In the genomic region with DNA sequence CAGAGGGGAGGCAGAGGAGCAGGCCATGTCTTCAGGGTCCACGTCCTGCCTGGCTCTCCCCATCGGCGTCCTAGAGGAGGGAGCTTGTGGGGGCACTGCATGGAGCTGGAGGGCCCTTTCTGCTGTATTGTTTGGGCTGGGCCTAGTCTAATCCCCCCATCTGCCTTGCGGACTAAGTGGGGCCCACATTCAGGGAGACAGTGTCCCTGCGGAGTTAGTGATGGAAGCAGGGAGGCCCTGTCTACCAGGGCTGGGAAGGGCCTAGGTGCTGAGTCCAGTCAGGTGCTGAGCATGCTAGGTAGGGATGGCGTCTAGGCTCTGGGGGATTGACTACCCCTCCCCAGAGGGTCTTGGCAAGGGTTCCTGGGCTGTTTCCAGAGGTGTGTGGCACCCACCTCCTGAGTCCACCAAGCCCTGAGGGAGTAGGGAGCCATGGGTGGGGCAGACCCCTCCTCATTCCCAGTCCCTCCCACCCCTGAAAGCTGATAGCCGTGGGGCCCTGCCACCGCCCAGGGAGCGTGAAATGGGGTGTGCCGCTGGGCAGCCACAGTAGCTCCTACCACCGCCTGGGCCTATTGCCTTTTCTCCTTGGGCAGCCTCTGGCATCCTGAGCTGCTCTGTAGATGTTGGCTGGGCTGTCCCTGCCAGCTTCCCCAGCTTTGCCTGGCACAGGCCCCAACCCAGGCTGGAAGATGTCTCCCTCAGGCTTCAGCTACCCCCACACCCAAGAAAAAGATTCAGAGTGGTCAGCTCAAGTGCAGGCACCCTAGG, we compare ENCODE assay signal across 9 cellular contexts. TPM values are rescaled to one million over a fixed set of nuclear protein-coding genes. Genes with fewer than 3 reads are reported as not detected.
DNase-seq lines count a peak whose midpoint lies in the region; ATAC-seq and TF ChIP-seq lines count a peak whose summit lies in the region.
"Had no signal": no experiment of that assay in that cellular context is flagged by ENCODE, and none has a peak within 500 bp of the region (broad histone marks: within the 10 kb centered on the region; RNA-seq: fewer than 3 reads in every experiment).

No MANE protein-coding gene starts in this region.

- DNase-seq in CD14-positive monocyte (ENCODE audit: low spot score) (peak; percentile 33), NCI-H524 treated with DMSO at 0.1 percent for 48 hours (lab: John Stamatoyannopoulos, UW) (no peak), NCI-H1694 (lab: John Stamatoyannopoulos, UW) (no peak)
- DNase-seq in effector memory CD8-positive, alpha-beta T cell, result no peak

- H3K9ac ChIP-seq in OCI-LY1 (ENCODE audit: low read length), result peak overlapping the region; percentile 77; the same call in 1 of the 2 replicates
- H3K9ac ChIP-seq in parathyroid adenoma, result no peak overlapping the region

- no peaks in the 10 kb centered on the region for H3F3A ChIP-seq in OCI-LY1 (ENCODE audit: insufficient read depth, low read length)

- H3K4me1 Mint-ChIP-seq in CD14-positive monocyte, result peaks cover 70% of the 10 kb centered on the region
- peaks cover 38 to 46% of the 10 kb centered on the region in 2 donors for H3K4me1 Mint-ChIP-seq in effector memory CD8-positive, alpha-beta T cell (ENCODE audit: low read depth in 2 of 2)

- H3K27ac Mint-ChIP-seq in CD14-positive monocyte, result peak overlapping the region; percentile 97 to 100 (median 99)
- H3K27ac Mint-ChIP-seq in effector memory CD8-positive, alpha-beta T cell, result peak overlapping the region; percentile 96 to 99

- H3K9me3 ChIP-seq in OCI-LY1 (ENCODE audit: low read length) (no peaks in the 10 kb centered on the region), parathyroid adenoma (ENCODE audit: control insufficient read depth, low read length) (no peaks in the 10 kb centered on the region)

- H3K9me3 Mint-ChIP-seq in CD14-positive monocyte, result peaks cover 0 to 2% (median 0%) of the 10 kb centered on the region in 7 donors
- H3K9me3 Mint-ChIP-seq in effector memory CD8-positive, alpha-beta T cell, result no peaks in the 10 kb centered on the region
- H3K9me3 Mint-ChIP-seq: memory B cell had no signal

- H4K20me1 ChIP-seq in OCI-LY1 (ENCODE audit: insufficient read depth, low read length), result no peaks in the 10 kb centered on the region

- no peaks in the 10 kb centered on the region for H3K27me3 ChIP-seq in OCI-LY1 (ENCODE audit: insufficient read depth, low read length)
- H3K27me3 ChIP-seq in parathyroid adenoma (ENCODE audit: control insufficient read depth, insufficient read depth, low read length), result no peaks in the 10 kb centered on the region

- peaks cover 8 to 9% of the 10 kb centered on the region in 2 donors for H3K36me3 Mint-ChIP-seq in CD14-positive monocyte
- peaks cover 20% of the 10 kb centered on the region for H3K36me3 Mint-ChIP-seq in effector memory CD8-positive, alpha-beta T cell (ENCODE audit: insufficient read depth)

- H3K4me3 ChIP-seq in OCI-LY1 (ENCODE audit: low read depth, low read length, poor library complexity, severe bottlenecking) (peak overlapping the region; percentile 47), parathyroid adenoma (ENCODE audit: low read depth, low read length) (no peak overlapping the region)

- H3K36me3 ChIP-seq in OCI-LY1 (ENCODE audit: insufficient read depth, low read length), result peaks cover 8% of the 10 kb centered on the region
- H3K36me3 ChIP-seq in parathyroid adenoma (ENCODE audit: control insufficient read depth, insufficient read depth, low read length), result no peaks in the 10 kb centered on the region

- ATAC-seq in effector memory CD8-positive, alpha-beta T cell (replicated peaks), result no peak
- no peak for ATAC-seq in HG03565 (IDR thresholded peaks at IDR 0.05; ENCODE audit: unreplicated experiment)
- no peak for ATAC-seq in GM21825 (IDR thresholded peaks at IDR 0.05; ENCODE audit: unreplicated experiment)

- H3K4me2 ChIP-seq in OCI-LY1 (ENCODE audit: low read length) (peak overlapping the region; percentile 91; the same call in 1 of the 2 replicates), parathyroid adenoma (ENCODE audit: low read length) (no peak overlapping the region)

- no peaks in the 10 kb centered on the region for H3K9me2 ChIP-seq in OCI-LY1 (ENCODE audit: low read depth, low read length)

- H3K79me2 ChIP-seq in OCI-LY1 (ENCODE audit: insufficient read depth, low read length) (no peaks in the 10 kb centered on the region), parathyroid adenoma (peaks cover 5% of the 10 kb centered on the region)

- H3K4me1 ChIP-seq in OCI-LY1 (ENCODE audit: insufficient read depth, low read length, severe bottlenecking), result peaks cover 60% of the 10 kb centered on the region
- peaks cover 8% of the 10 kb centered on the region for H3K4me1 ChIP-seq in parathyroid adenoma

- TF ChIP-seq CTCF in CD14-positive monocyte (IDR thresholded peaks at IDR 0.05), result no peak
- no peak for TF ChIP-seq CTCF in OCI-LY1 (IDR thresholded peaks at IDR 0.05; ENCODE audit: low read length)
- no peak for TF ChIP-seq CTCF in parathyroid adenoma (IDR thresholded peaks at IDR 0.05)

- H2AFZ ChIP-seq in OCI-LY1 (ENCODE audit: low read length) (no peak overlapping the region), parathyroid adenoma (no peak overlapping the region)

- H3K27me3 Mint-ChIP-seq in CD14-positive monocyte (ENCODE audit: low read depth in 3 of 3), result peaks cover 0 to 4% (median 2%) of the 10 kb centered on the region in 3 donors
- no peaks in the 10 kb centered on the region for H3K27me3 Mint-ChIP-seq in effector memory CD8-positive, alpha-beta T cell
- H3K27me3 Mint-ChIP-seq: memory B cell had no signal

- intact Hi-C loops in CD14-positive monocyte (cut with micrococcal nuclease), result no loop called here

- H3K27ac ChIP-seq in OCI-LY1 (ENCODE audit: low read depth, low read length, poor library complexity, severe bottlenecking), result peak overlapping the region; percentile 98
- H3K27ac ChIP-seq in parathyroid adenoma, result peak overlapping the region; percentile 94

- H3K4me3 Mint-ChIP-seq in CD14-positive monocyte, result no peak overlapping the region
- H3K4me3 Mint-ChIP-seq in effector memory CD8-positive, alpha-beta T cell, result no peak overlapping the region

RNA-seq across cellular contexts. Expression of gene POLD4, which starts 1.9 kb away (rescaled TPM):
- polyA plus RNA-seq in CD14-positive monocyte, result 100 to 1,000 TPM; 157 to 176 TPM

RNA-seq across cellular contexts. Expression of gene CLCF1, which starts 18.2 kb away (rescaled TPM):
- under 1 TPM; 0.44 to 0.94 TPM for polyA plus RNA-seq in CD14-positive monocyte

RNA-seq across cellular contexts. Expression of gene RAD9A, which starts 36.6 kb away (rescaled TPM):
- polyA plus RNA-seq in CD14-positive monocyte, result 1 to 10 TPM; 3.7 to 3.8 TPM

RNA-seq across cellular contexts. Expression of gene PPP1CA, which starts 46.5 kb away (rescaled TPM):
- 100 to 1,000 TPM; 461 to 551 TPM for polyA plus RNA-seq in CD14-positive monocyte

RNA-seq across cellular contexts. Expression of gene TBC1D10C, which starts 48.7 kb away (rescaled TPM):
- 10 to 100 TPM; 68.6 to 72.9 TPM for polyA plus RNA-seq in CD14-positive monocyte
